ENCODE assay signal across 2 cellular contexts in the genomic region with DNA sequence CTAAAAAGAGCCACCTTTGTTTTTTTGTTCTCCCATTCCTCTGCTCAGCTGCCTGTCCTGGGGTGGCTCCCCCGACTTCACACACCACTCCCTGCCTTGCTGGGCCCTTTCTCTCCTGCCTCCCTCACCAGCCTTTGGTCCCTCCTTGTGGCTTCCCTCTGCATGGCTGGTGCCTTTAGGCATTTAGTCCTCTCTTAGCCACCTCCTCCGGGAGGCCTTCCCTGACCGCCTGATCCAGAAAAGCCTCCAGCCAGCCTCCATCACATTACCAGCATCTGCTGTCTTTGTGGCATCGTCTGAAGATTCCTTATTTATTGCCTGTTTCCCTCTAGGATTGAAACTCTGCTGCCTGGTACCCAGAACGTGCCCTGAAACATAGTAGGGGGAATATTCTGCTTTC.
TF ChIP-seq lines count a peak whose summit lies in the region.

No MANE protein-coding gene starts in this region.

TF ChIP-seq in GM23338, 12 proteins besides CTCF, POLR2A, EP300 and RAD21 (continues in another document):
- TF ChIP-seq, protein P1, sequence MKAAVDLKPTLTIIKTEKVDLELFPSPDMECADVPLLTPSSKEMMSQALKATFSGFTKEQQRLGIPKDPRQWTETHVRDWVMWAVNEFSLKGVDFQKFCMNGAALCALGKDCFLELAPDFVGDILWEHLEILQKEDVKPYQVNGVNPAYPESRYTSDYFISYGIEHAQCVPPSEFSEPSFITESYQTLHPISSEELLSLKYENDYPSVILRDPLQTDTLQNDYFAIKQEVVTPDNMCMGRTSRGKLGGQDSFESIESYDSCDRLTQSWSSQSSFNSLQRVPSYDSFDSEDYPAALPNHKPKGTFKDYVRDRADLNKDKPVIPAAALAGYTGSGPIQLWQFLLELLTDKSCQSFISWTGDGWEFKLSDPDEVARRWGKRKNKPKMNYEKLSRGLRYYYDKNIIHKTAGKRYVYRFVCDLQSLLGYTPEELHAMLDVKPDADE (IDR thresholded peaks at IDR 0.05) = no peak
- TF ChIP-seq EZH2 (IDR thresholded peaks at IDR 0.05; ENCODE audit: low read depth, unreplicated experiment) (no peak), EZH2phosphoT487 (IDR thresholded peaks at IDR 0.05; ENCODE audit: unreplicated experiment) (no peak), ZNF114 (CRISPR knock-in tag; IDR thresholded peaks at IDR 0.05) (no peak), JUNB (IDR thresholded peaks at IDR 0.05; ENCODE audit: unreplicated experiment) (no peak), CREB1 (CRISPR knock-in tag; IDR thresholded peaks at IDR 0.05; ENCODE audit: low read depth) (no peak), POLR2AphosphoS5 (IDR thresholded peaks at IDR 0.05; ENCODE audit: low read depth) (no peak), NANOG (IDR thresholded peaks at IDR 0.05; ENCODE audit: borderline replicate concordance) (no peak), REST (IDR thresholded peaks at IDR 0.05; ENCODE audit: unreplicated experiment) (no peak)
- TF ChIP-seq, protein P2, sequence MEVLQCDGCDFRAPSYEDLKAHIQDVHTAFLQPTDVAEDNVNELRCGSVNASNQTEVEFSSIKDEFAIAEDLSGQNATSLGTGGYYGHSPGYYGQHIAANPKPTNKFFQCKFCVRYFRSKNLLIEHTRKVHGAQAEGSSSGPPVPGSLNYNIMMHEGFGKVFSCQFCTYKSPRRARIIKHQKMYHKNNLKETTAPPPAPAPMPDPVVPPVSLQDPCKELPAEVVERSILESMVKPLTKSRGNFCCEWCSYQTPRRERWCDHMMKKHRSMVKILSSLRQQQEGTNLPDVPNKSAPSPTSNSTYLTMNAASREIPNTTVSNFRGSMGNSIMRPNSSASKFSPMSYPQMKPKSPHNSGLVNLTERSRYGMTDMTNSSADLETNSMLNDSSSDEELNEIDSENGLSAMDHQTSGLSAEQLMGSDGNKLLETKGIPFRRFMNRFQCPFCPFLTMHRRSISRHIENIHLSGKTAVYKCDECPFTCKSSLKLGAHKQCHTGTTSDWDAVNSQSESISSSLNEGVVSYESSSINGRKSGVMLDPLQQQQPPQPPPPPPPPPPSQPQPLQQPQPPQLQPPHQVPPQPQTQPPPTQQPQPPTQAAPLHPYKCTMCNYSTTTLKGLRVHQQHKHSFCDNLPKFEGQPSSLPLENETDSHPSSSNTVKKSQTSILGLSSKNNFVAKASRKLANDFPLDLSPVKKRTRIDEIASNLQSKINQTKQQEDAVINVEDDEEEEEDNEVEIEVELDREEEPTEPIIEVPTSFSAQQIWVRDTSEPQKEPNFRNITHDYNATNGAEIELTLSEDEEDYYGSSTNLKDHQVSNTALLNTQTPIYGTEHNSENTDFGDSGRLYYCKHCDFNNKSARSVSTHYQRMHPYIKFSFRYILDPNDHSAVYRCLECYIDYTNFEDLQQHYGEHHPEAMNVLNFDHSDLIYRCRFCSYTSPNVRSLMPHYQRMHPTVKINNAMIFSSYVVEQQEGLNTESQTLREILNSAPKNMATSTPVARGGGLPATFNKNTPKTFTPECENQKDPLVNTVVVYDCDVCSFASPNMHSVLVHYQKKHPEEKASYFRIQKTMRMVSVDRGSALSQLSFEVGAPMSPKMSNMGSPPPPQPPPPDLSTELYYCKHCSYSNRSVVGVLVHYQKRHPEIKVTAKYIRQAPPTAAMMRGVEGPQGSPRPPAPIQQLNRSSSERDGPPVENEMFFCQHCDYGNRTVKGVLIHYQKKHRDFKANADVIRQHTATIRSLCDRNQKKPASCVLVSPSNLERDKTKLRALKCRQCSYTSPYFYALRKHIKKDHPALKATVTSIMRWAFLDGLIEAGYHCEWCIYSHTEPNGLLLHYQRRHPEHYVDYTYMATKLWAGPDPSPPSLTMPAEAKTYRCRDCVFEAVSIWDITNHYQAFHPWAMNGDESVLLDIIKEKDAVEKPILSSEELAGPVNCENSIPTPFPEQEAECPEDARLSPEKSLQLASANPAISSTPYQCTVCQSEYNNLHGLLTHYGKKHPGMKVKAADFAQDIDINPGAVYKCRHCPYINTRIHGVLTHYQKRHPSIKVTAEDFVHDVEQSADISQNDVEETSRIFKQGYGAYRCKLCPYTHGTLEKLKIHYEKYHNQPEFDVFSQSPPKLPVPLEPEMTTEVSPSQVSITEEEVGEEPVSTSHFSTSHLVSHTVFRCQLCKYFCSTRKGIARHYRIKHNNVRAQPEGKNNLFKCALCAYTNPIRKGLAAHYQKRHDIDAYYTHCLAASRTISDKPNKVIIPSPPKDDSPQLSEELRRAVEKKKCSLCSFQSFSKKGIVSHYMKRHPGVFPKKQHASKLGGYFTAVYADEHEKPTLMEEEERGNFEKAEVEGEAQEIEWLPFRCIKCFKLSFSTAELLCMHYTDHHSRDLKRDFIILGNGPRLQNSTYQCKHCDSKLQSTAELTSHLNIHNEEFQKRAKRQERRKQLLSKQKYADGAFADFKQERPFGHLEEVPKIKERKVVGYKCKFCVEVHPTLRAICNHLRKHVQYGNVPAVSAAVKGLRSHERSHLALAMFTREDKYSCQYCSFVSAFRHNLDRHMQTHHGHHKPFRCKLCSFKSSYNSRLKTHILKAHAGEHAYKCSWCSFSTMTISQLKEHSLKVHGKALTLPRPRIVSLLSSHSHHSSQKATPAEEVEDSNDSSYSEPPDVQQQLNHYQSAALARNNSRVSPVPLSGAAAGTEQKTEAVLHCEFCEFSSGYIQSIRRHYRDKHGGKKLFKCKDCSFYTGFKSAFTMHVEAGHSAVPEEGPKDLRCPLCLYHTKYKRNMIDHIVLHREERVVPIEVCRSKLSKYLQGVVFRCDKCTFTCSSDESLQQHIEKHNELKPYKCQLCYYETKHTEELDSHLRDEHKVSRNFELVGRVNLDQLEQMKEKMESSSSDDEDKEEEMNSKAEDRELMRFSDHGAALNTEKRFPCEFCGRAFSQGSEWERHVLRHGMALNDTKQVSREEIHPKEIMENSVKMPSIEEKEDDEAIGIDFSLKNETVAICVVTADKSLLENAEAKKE (CRISPR knock-in tag; IDR thresholded peaks at IDR 0.05) = no peak

TF ChIP-seq in H1, 55 proteins besides CTCF, POLR2A, EP300 and RAD21:
- no peak for TF ChIP-seq CREB1 (IDR thresholded peaks at IDR 0.05)
- TF ChIP-seq SIX5 (IDR thresholded peaks at IDR 0.05; ENCODE audit: low read depth, low read length) = no peak
- no peak for TF ChIP-seq HDAC6 (IDR thresholded peaks at IDR 0.05; ENCODE audit: low read depth, low read length)
- TF ChIP-seq SP2 (IDR thresholded peaks at IDR 0.05; ENCODE audit: low read length) = no peak
- TF ChIP-seq NANOG (IDR thresholded peaks at IDR 0.05; ENCODE audit: insufficient read depth, low read depth, low read length, poor library complexity, severe bottlenecking) = no peak
- TF ChIP-seq SRF (IDR thresholded peaks at IDR 0.05; ENCODE audit: low read depth, low read length) = no peak
- no peak for TF ChIP-seq SIRT6 (IDR thresholded peaks at IDR 0.05; ENCODE audit: low read length)
- no peak for TF ChIP-seq RFX5 (IDR thresholded peaks at IDR 0.05; ENCODE audit: borderline replicate concordance, low read depth, low read length)
- no peak for TF ChIP-seq POLR2AphosphoS5 (IDR thresholded peaks at IDR 0.05; ENCODE audit: low read depth, low read length)
- no peak for TF ChIP-seq GTF2F1 (IDR thresholded peaks at IDR 0.05; ENCODE audit: borderline replicate concordance, low read depth, low read length)
- TF ChIP-seq RBBP5 (IDR thresholded peaks at IDR 0.05; ENCODE audit: borderline replicate concordance, low read depth, low read length) = no peak
